Comparison of ENCODE assay signal across 8 cellular contexts in the genomic region with DNA sequence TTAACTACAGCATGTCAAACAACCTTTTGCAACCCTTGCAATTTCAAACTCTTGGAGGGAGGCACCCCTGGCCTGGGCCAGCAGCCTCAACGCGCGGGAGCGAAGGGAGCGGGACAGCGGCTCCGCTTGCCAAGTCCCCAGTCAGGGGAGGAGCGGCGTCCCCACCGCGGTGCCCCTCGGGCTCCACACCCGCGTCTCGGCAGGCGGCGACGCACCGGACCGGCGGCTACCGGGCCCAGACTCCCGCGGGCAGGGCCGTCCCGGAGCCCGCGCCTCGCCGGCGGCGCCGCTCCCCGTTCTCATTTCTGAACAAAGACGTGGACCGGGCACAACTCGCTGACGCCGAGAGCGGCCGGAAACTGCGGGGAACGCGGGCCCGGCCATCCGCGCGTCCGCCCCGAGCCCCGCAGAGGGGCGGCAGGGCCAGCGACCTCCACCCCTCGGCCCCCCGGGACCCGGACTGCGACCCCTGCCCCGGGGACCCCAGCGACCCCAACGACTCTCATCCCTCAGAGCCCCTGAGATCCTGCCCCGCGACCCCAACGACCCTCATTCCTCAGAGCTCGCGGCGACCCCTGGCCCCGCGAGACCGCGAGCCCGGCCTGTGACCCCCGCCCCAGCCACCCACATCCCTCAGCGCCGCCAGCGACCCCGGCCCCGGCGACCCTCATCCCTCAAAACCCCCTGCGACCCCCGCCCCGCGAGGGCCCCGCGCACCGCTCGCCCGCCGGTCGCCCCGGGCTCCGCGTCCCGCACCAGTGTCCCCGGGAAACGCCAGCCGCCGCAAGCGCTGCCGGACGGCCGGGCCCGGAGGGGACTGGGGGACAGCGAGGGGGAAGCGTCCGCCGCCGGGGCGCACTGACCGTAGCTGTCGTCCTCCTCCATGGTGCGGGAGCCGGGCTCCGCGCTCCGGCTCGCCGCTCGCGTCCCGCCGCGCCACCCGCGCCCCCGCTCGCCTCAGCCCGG. TPM values are rescaled to one million over a fixed set of nuclear protein-coding genes. Genes with fewer than 3 reads are reported as not detected.
DNase-seq lines count a peak whose midpoint lies in the region; ATAC-seq and TF ChIP-seq lines count a peak whose summit lies in the region.

A gene with protein sequence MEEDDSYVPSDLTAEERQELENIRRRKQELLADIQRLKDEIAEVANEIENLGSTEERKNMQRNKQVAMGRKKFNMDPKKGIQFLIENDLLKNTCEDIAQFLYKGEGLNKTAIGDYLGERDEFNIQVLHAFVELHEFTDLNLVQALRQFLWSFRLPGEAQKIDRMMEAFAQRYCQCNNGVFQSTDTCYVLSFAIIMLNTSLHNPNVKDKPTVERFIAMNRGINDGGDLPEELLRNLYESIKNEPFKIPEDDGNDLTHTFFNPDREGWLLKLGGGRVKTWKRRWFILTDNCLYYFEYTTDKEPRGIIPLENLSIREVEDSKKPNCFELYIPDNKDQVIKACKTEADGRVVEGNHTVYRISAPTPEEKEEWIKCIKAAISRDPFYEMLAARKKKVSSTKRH (minus strand): TSS at position 935 of the 966 bp plus-strand sequence. CDS start 50 bp downstream, at position 885.

- H3K9me3 Mint-ChIP-seq in immature natural killer cell = no peaks in the 10 kb centered on the region

- DNase-seq in NCI-H1417 (lab: John Stamatoyannopoulos, UW) (peak; percentile 9 to 69 (median 51)), NCI-H1417 treated with DMSO at 0.1 percent for 48 hours (lab: John Stamatoyannopoulos, UW) (no peak), breast epithelium (ENCODE audit: low spot score in 2 of 2) (peak in 1 of 2 donors; percentile 57), immature natural killer cell (peak; percentile 50 to 54 (median 52))

- TF ChIP-seq POLR2A in Raji (IDR thresholded peaks at IDR 0.05; ENCODE audit: insufficient read depth, low read depth, low read length) (peak; percentile 65), breast epithelium (IDR thresholded peaks at IDR 0.05) (no peak)

- H3K36me3 Mint-ChIP-seq in immature natural killer cell = peaks cover 0 to 4% (median 0%) of the 10 kb centered on the region in 3 donors

- peaks cover 73 to 75% of the 10 kb centered on the region in 2 donors for H3K4me1 Mint-ChIP-seq in immature natural killer cell

- peak within 1 kb of the TSS; percentile 89 to 98 (median 90) for H3K4me3 Mint-ChIP-seq in immature natural killer cell

- no peaks in the 10 kb centered on the region for H3K36me3 ChIP-seq in breast epithelium
- no peaks in the 10 kb centered on the region for H3K36me3 ChIP-seq in skeletal muscle tissue (ENCODE audit: control insufficient read depth in 3 of 3, insufficient read depth in 3 of 3, low read length in 3 of 3)

- H3K9me3 ChIP-seq in breast epithelium (no peaks in the 10 kb centered on the region), skeletal muscle tissue (ENCODE audit: control insufficient read depth in 3 of 3, low read length in 3 of 3) (no peaks in the 10 kb centered on the region)

- ATAC-seq in HG02870 (IDR thresholded peaks at IDR 0.05; ENCODE audit: unreplicated experiment) (peak; percentile 11), HG03457 (IDR thresholded peaks at IDR 0.05; ENCODE audit: unreplicated experiment) (no peak)

- no peaks in the 10 kb centered on the region for H3K27me3 ChIP-seq in breast epithelium
- H3K27me3 ChIP-seq in skeletal muscle tissue (ENCODE audit: control insufficient read depth in 3 of 3, insufficient read depth in 3 of 3, low read length in 3 of 3) = no peaks in the 10 kb centered on the region

- H3K4me1 ChIP-seq in breast epithelium = no peaks in the 10 kb centered on the region
- H3K4me1 ChIP-seq in skeletal muscle tissue (ENCODE audit: control insufficient read depth in 3 of 3, insufficient read depth in 3 of 3, low read length in 3 of 3) = peaks cover 0 to 36% (median 26%) of the 10 kb centered on the region in 3 donors

- H3K27ac ChIP-seq in breast epithelium (peak within 1 kb of the TSS; percentile 94 to 96), skeletal muscle tissue (ENCODE audit: low read depth, low read length) (peak within 1 kb of the TSS; percentile 97)

- peak within 1 kb of the TSS; percentile 92 to 97 (median 95) for H3K27ac Mint-ChIP-seq in immature natural killer cell

- peaks cover 16 to 36% (median 35%) of the 10 kb centered on the region in 3 donors for H3K27me3 Mint-ChIP-seq in immature natural killer cell (ENCODE audit: low read depth in 3 of 3)

- H3K4me3 ChIP-seq in breast epithelium (peak within 1 kb of the TSS; percentile 70 to 98 (median 92)), skeletal muscle tissue (ENCODE audit: low read length in 3 of 3) (peak within 1 kb of the TSS; percentile 85 to 93 (median 90))

- no peak for TF ChIP-seq CTCF in breast epithelium (IDR thresholded peaks at IDR 0.05)

- intact Hi-C loops in breast epithelium (cut with DNase I; ENCODE audit: low total_unique reads) = no loop called here

- H3K9ac ChIP-seq in skeletal muscle tissue (ENCODE audit: low read depth in 1 of 3, low read length in 3 of 3) = peak within 1 kb of the TSS; percentile 90 to 96 (median 94)

RNA-seq across cellular contexts. Expression of the gene that starts here (rescaled TPM):
- total RNA-seq in breast epithelium (10 to 100 TPM; 49.5 to 64.8 (median 50.7) TPM), skeletal muscle tissue (17.7 TPM)
- 100 to 1,000 TPM; 176 to 336 (median 233) TPM for polyA plus RNA-seq in immature natural killer cell
